Comparison of ENCODE assay signal across 18 cellular contexts in genomic region chr9:134663753-134664415, GRCh38. TPM values are rescaled to one million over a fixed set of nuclear protein-coding genes. Genes with fewer than 3 reads are reported as not detected.
DNase-seq lines count a peak whose midpoint lies in the region; ATAC-seq and TF ChIP-seq lines count a peak whose summit lies in the region.
"Had no signal": no experiment of that assay in that cellular context is flagged by ENCODE, and none has a peak within 500 bp of the region (broad histone marks: within the 10 kb centered on the region; RNA-seq: fewer than 3 reads in every experiment).

No MANE protein-coding gene starts in this region.

- peaks cover 11% of the 10 kb centered on the region for H3K36me3 Mint-ChIP-seq in GM23338 (ENCODE audit: low read depth)

- no peak overlapping the region for H3K27ac Mint-ChIP-seq in GM23338
- H3K27ac Mint-ChIP-seq: activated B cell treated with CpG ODN at 0.5 μM for 24 hours, B cell had no signal

- H3K36me3 ChIP-seq in A673 (ENCODE audit: insufficient read depth, low read length, poor library complexity, severe bottlenecking) (no peaks in the 10 kb centered on the region), GM23338 (ENCODE audit: insufficient read depth) (no peaks in the 10 kb centered on the region), muscle layer of colon (ENCODE audit: insufficient read depth, low read length) (no peaks in the 10 kb centered on the region)

- peaks cover under 1% of the 10 kb centered on the region; the same call in 1 of the 3 replicates for H3K4me1 Mint-ChIP-seq in GM23338
- H3K4me1 Mint-ChIP-seq: activated B cell treated with CpG ODN at 0.5 μM for 24 hours, B cell had no signal

- H3K9me3 ChIP-seq in A673 (ENCODE audit: low read depth, low read length, poor library complexity, severe bottlenecking) (no peaks in the 10 kb centered on the region), muscle layer of colon (ENCODE audit: low read length) (no peaks in the 10 kb centered on the region)

- intact Hi-C loops in A673 (cut with micrococcal nuclease; ENCODE audit: unreplicated experiment), result no loop called here

- no peaks in the 10 kb centered on the region for H3K9me2 ChIP-seq in GM23338 (ENCODE audit: insufficient read depth)

- H3K4me3 Mint-ChIP-seq in GM23338, result no peak overlapping the region; the same call in 2 of the 3 replicates
- H3K4me3 Mint-ChIP-seq: activated B cell treated with CpG ODN at 0.5 μM for 24 hours, B cell had no signal

- no peaks in the 10 kb centered on the region for H3K4me1 ChIP-seq in A673 (ENCODE audit: insufficient read depth, low read length, poor library complexity, severe bottlenecking)
- 0 out of 2 replicates have a peak, but pooled peaks cover under 1% of the 10 kb centered on the region for H3K4me1 ChIP-seq in GM23338 (ENCODE audit: insufficient read depth)
- peaks cover 56% of the 10 kb centered on the region for H3K4me1 ChIP-seq in muscle layer of colon (ENCODE audit: insufficient read depth, low read length)

- no peak overlapping the region for H3K9ac ChIP-seq in muscle layer of colon (ENCODE audit: low read length)

- H4K20me1 ChIP-seq in GM23338 (replicated peaks; ENCODE audit: insufficient read depth), result no peaks in the 10 kb centered on the region

- CTCF ChIA-PET in A673 (lab: Charles Lee), result no interaction called here

- H3K27me3 ChIP-seq in A673 (replicated peaks; ENCODE audit: insufficient read depth, low read depth, low read length, poor library complexity) (no peaks in the 10 kb centered on the region), GM23338 (ENCODE audit: insufficient read depth) (no peaks in the 10 kb centered on the region), muscle layer of colon (ENCODE audit: control insufficient read depth in 1 of 2, insufficient read depth in 2 of 2, low read length in 2 of 2) (no peaks in the 10 kb centered on the region)
- H3K27me3 ChIP-seq: SJSA1 had no signal

- TF ChIP-seq CTCF in A673 (conservative IDR thresholded peaks at IDR 0.05; ENCODE audit: low read depth, low read length) (peak; percentile 40), GM23338 (conservative IDR thresholded peaks at IDR 0.05; ENCODE audit: low read depth in 2 of 2) (peak; percentile 54 to 66), choroid plexus epithelial cell (conservative IDR thresholded peaks at IDR 0.05; ENCODE audit: low read depth, low read length) (peak; percentile 60)

- H3K27ac ChIP-seq in A673 (ENCODE audit: low read depth, low read length, poor library complexity, severe bottlenecking) (no peak overlapping the region), GM23338 (ENCODE audit: low read depth) (no peak overlapping the region), muscle layer of colon (ENCODE audit: low read depth, low read length) (peak overlapping the region; percentile 93)
- H3K27ac ChIP-seq: SJSA1 had no signal

- POLR2A ChIA-PET in A673 (lab: Charles Lee; ENCODE audit: low non-redundant PET), result no interaction called here

- BruUV-seq in A673 (replicated peaks; lab: Mats Ljungman, UMichigan), result no TSS peak

- DNase-seq in A673 (ENCODE audit: low spot score) (no peak), GM23338 (ENCODE audit: low spot score) (no peak), choroid plexus epithelial cell (ENCODE audit: low read depth) (no peak), GF-D8 (lab: John Stamatoyannopoulos, UW) (no peak)
- DNase-seq: activated B cell treated with CpG ODN at 0.5 μM for 24 hours; amniotic stem cell; DND-41; effector CD4-positive, alpha-beta T cell; NCI-H1436 treated with DMSO at 0.1 percent for 48 hours; NCI-H82; nucleus accumbens had no signal

- no peak overlapping the region for H3K4me2 ChIP-seq in GM23338

- H3K27me3 Mint-ChIP-seq in GM23338 (ENCODE audit: insufficient read depth, low read depth, poor library complexity), result peaks cover 10% of the 10 kb centered on the region

- no peaks in the 10 kb centered on the region for H3F3A ChIP-seq in GM23338 (replicated peaks; ENCODE audit: low read depth)

- no peaks in the 10 kb centered on the region for H3K79me2 ChIP-seq in GM23338 (replicated peaks; ENCODE audit: insufficient read depth)

- H3K4me3 ChIP-seq in A673 (ENCODE audit: low read depth, low read length, poor library complexity, severe bottlenecking) (no peak overlapping the region), GM23338 (no peak overlapping the region), choroid plexus epithelial cell (ENCODE audit: low read depth, low read length) (no peak overlapping the region), muscle layer of colon (ENCODE audit: low read depth in 1 of 2, low read length in 2 of 2) (no peak overlapping the region)
- H3K4me3 ChIP-seq: lung, SJSA1 had no signal

- H2AFZ ChIP-seq in GM23338, result no peak overlapping the region

- peak; percentile 73 for ATAC-seq in GM23338
- no peak for ATAC-seq in HG02884 (IDR thresholded peaks at IDR 0.05; ENCODE audit: unreplicated experiment)
- no peak for ATAC-seq in GM19467 (IDR thresholded peaks at IDR 0.05; ENCODE audit: unreplicated experiment)
- no peak for ATAC-seq in GM19455 (IDR thresholded peaks at IDR 0.05; ENCODE audit: unreplicated experiment)

- H3K9me3 Mint-ChIP-seq in GM23338, result peaks cover 23% of the 10 kb centered on the region

TF ChIP-seq in GM23338, 12 proteins besides CTCF, POLR2A, EP300 and RAD21:
- no peak for TF ChIP-seq POLR2AphosphoS5 (IDR thresholded peaks at IDR 0.05; ENCODE audit: low read depth)
- no peak for TF ChIP-seq JUNB (IDR thresholded peaks at IDR 0.05; ENCODE audit: unreplicated experiment)
- TF ChIP-seq STAT1 (IDR thresholded peaks at IDR 0.05; ENCODE audit: unreplicated experiment), result no peak
- no peak for TF ChIP-seq ETS1 (IDR thresholded peaks at IDR 0.05)
TF ChIP-seq in GM23338: peak in this region for 0.

RNA-seq across cellular contexts. Expression of gene COL5A1, which starts 22.3 kb away (rescaled TPM):
- total RNA-seq in A673 (2021), result 33.6 and 37.6 TPM in 2 replicates
- total RNA-seq in GM23338 (2014; rRNA removed; shearing (Covaris generic)), result 12.3 and 13.1 TPM in 2 replicates
- polyA plus RNA-seq in GM23338 (2016; fragmentation: Nextera tagmentation; extraction: Ambion mirVana), result 2.5 and 3.3 TPM in 2 replicates
- total RNA-seq: B cell had no signal
